1 cellular context compared by ENCODE assay signal in the genomic region with DNA sequence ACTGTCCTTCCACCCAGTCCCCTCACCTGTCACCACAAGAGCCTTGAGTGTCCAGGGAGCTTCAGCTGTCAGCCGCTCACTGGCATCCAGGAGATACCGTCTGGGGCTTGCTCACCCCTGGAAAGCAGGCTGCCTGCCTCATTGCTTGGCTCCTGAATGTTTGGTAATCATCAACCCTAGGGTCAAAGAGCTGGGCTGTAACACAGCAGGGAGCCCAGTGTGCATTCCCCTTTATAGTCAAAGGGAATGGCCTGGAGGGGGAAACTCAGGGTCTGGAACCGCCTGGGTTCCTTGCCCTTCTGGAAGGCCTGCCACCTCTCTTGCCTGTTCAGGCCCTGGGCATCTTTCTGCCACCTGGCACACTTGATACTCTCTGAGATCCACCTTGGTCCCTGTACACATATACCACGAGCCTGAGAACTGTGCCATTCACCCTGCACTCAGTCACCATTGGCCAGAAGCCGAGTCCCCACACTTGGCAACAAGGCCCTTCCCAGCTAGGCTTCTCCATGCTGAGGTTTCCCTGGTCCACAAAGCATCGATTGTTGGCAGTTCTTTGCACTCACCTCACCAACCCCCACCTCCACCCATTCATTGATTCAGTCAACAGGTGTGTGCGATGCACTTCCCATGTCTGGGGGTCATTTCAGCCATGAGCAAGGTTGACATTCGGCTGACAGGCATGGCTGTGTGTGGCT.
TF ChIP-seq lines count a peak whose summit lies in the region.

No MANE protein-coding gene starts in this region.

TF ChIP-seq in HepG2, 621 proteins besides CTCF, POLR2A, EP300 and RAD21 (continued from another document and continues in another):
- TF ChIP-seq ZNF652 (CRISPR knock-in tag; IDR thresholded peaks at IDR 0.05; ENCODE audit: borderline replicate concordance, low read depth) (no peak), REPIN1 (CRISPR knock-in tag; IDR thresholded peaks at IDR 0.05; ENCODE audit: borderline replicate concordance, low read depth) (no peak), RFXANK (CRISPR knock-in tag; IDR thresholded peaks at IDR 0.05) (no peak), ZNF292 (CRISPR knock-in tag; IDR thresholded peaks at IDR 0.05; ENCODE audit: borderline replicate concordance, low read depth) (peak; percentile 34; the same call in 1 of the 2 replicates), KDM1A (CRISPR knock-in tag; IDR thresholded peaks at IDR 0.05) (no peak), BRCA1 (CRISPR knock-in tag; IDR thresholded peaks at IDR 0.05) (no peak), ZNF234 (CRISPR knock-in tag; conservative IDR thresholded peaks at IDR 0.05) (no peak), NR2F6 (IDR thresholded peaks at IDR 0.05) (peak; percentile 43; the same call in 1 of the 2 replicates), NR2F6 (CRISPR knock-in tag; IDR thresholded peaks at IDR 0.05) (peak; percentile 48; the same call in 1 of the 2 replicates), ZNF558 (CRISPR knock-in tag; IDR thresholded peaks at IDR 0.05; ENCODE audit: borderline replicate concordance) (no peak), ZNF598 (CRISPR knock-in tag; IDR thresholded peaks at IDR 0.05; ENCODE audit: borderline replicate concordance) (no peak), TBP (CRISPR knock-in tag; IDR thresholded peaks at IDR 0.05) (no peak), ZFYVE20 (CRISPR knock-in tag; IDR thresholded peaks at IDR 0.05; ENCODE audit: borderline replicate concordance, low read depth) (no peak), NONO (IDR thresholded peaks at IDR 0.05) (no peak), NONO (CRISPR knock-in tag; conservative IDR thresholded peaks at IDR 0.05) (0 out of 2 replicates have a peak, but pooled peaks have one; percentile 33), ZNF660 (CRISPR knock-in tag; IDR thresholded peaks at IDR 0.05; ENCODE audit: borderline replicate concordance, low read depth) (no peak), ZNF224 (CRISPR knock-in tag; IDR thresholded peaks at IDR 0.05) (no peak), MED8 (CRISPR knock-in tag; IDR thresholded peaks at IDR 0.05; ENCODE audit: insufficient replicate concordance) (no peak), CREB1 (IDR thresholded peaks at IDR 0.05) (no peak), CREB1 (CRISPR knock-in tag; IDR thresholded peaks at IDR 0.05) (no peak), ZNF816 (CRISPR knock-in tag; IDR thresholded peaks at IDR 0.05; ENCODE audit: borderline replicate concordance) (no peak), ETV6 (CRISPR knock-in tag; conservative IDR thresholded peaks at IDR 0.05) (no peak), CC2D1A (CRISPR knock-in tag; IDR thresholded peaks at IDR 0.05) (no peak), TARDBP (CRISPR knock-in tag; IDR thresholded peaks at IDR 0.05) (no peak), ZNF547 (CRISPR knock-in tag; IDR thresholded peaks at IDR 0.05) (no peak), ZNF296 (CRISPR knock-in tag; conservative IDR thresholded peaks at IDR 0.05) (no peak), ZNF616 (CRISPR knock-in tag; IDR thresholded peaks at IDR 0.05; ENCODE audit: low read depth) (no peak), ARNT2 (CRISPR knock-in tag; IDR thresholded peaks at IDR 0.05; ENCODE audit: low read depth) (no peak), POLR2AphosphoS5 (IDR thresholded peaks at IDR 0.05; ENCODE audit: low read depth, low read length) (no peak), MTA3 (CRISPR knock-in tag; IDR thresholded peaks at IDR 0.05) (no peak), ZC3H13 (CRISPR knock-in tag; IDR thresholded peaks at IDR 0.05) (no peak), ZNF724P (CRISPR knock-in tag; IDR thresholded peaks at IDR 0.05; ENCODE audit: borderline replicate concordance) (no peak), NFYC (CRISPR knock-in tag; IDR thresholded peaks at IDR 0.05) (no peak), ZNF143 (CRISPR knock-in tag; IDR thresholded peaks at IDR 0.05) (no peak), HDAC1 (CRISPR knock-in tag; IDR thresholded peaks at IDR 0.05) (0 out of 2 replicates have a peak, but pooled peaks have one; percentile 3), HNRNPL (IDR thresholded peaks at IDR 0.05; ENCODE audit: low read depth, low read length) (no peak), ZNF747 (CRISPR knock-in tag; IDR thresholded peaks at IDR 0.05; ENCODE audit: borderline replicate concordance) (no peak), ZNF567 (CRISPR knock-in tag; IDR thresholded peaks at IDR 0.05; ENCODE audit: borderline replicate concordance) (no peak), MAFK (conservative IDR thresholded peaks at IDR 0.05 in 1 of 2, IDR thresholded peaks at IDR 0.05 in 1 of 2; ENCODE audit: low read length in 2 of 2) (no peak), RNF2 (conservative IDR thresholded peaks at IDR 0.05; ENCODE audit: low read depth) (no peak), PAWR (CRISPR knock-in tag; IDR thresholded peaks at IDR 0.05; ENCODE audit: borderline replicate concordance) (no peak), ATM (IDR thresholded peaks at IDR 0.05; ENCODE audit: borderline replicate concordance) (no peak), YEATS2 (CRISPR knock-in tag; IDR thresholded peaks at IDR 0.05; ENCODE audit: borderline replicate concordance) (no peak), ZNF367 (CRISPR knock-in tag; IDR thresholded peaks at IDR 0.05; ENCODE audit: borderline replicate concordance) (no peak), ATAD3A (CRISPR knock-in tag; IDR thresholded peaks at IDR 0.05) (no peak)
- TF ChIP-seq, protein P1, sequence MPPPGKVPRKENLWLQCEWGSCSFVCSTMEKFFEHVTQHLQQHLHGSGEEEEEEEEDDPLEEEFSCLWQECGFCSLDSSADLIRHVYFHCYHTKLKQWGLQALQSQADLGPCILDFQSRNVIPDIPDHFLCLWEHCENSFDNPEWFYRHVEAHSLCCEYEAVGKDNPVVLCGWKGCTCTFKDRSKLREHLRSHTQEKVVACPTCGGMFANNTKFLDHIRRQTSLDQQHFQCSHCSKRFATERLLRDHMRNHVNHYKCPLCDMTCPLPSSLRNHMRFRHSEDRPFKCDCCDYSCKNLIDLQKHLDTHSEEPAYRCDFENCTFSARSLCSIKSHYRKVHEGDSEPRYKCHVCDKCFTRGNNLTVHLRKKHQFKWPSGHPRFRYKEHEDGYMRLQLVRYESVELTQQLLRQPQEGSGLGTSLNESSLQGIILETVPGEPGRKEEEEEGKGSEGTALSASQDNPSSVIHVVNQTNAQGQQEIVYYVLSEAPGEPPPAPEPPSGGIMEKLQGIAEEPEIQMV (CRISPR knock-in tag; IDR thresholded peaks at IDR 0.05; ENCODE audit: low read depth) = no peak
- TF ChIP-seq, protein P2, sequence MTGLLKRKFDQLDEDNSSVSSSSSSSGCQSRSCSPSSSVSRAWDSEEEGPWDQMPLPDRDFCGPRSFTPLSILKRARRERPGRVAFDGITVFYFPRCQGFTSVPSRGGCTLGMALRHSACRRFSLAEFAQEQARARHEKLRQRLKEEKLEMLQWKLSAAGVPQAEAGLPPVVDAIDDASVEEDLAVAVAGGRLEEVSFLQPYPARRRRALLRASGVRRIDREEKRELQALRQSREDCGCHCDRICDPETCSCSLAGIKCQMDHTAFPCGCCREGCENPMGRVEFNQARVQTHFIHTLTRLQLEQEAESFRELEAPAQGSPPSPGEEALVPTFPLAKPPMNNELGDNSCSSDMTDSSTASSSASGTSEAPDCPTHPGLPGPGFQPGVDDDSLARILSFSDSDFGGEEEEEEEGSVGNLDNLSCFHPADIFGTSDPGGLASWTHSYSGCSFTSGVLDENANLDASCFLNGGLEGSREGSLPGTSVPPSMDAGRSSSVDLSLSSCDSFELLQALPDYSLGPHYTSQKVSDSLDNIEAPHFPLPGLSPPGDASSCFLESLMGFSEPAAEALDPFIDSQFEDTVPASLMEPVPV (CRISPR knock-in tag; IDR thresholded peaks at IDR 0.05) = no peak
- TF ChIP-seq, protein P3, sequence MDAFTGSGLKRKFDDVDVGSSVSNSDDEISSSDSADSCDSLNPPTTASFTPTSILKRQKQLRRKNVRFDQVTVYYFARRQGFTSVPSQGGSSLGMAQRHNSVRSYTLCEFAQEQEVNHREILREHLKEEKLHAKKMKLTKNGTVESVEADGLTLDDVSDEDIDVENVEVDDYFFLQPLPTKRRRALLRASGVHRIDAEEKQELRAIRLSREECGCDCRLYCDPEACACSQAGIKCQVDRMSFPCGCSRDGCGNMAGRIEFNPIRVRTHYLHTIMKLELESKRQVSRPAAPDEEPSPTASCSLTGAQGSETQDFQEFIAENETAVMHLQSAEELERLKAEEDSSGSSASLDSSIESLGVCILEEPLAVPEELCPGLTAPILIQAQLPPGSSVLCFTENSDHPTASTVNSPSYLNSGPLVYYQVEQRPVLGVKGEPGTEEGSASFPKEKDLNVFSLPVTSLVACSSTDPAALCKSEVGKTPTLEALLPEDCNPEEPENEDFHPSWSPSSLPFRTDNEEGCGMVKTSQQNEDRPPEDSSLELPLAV (CRISPR knock-in tag; conservative IDR thresholded peaks at IDR 0.05; ENCODE audit: low read depth) = no peak
- TF ChIP-seq, protein P4, sequence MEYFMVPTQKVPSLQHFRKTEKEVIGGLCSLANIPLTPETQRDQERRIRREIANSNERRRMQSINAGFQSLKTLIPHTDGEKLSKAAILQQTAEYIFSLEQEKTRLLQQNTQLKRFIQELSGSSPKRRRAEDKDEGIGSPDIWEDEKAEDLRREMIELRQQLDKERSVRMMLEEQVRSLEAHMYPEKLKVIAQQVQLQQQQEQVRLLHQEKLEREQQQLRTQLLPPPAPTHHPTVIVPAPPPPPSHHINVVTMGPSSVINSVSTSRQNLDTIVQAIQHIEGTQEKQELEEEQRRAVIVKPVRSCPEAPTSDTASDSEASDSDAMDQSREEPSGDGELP (IDR thresholded peaks at IDR 0.05; ENCODE audit: borderline replicate concordance, low read depth) = 0 out of 2 replicates have a peak, but pooled peaks have one; percentile 12
- TF ChIP-seq, protein P5, sequence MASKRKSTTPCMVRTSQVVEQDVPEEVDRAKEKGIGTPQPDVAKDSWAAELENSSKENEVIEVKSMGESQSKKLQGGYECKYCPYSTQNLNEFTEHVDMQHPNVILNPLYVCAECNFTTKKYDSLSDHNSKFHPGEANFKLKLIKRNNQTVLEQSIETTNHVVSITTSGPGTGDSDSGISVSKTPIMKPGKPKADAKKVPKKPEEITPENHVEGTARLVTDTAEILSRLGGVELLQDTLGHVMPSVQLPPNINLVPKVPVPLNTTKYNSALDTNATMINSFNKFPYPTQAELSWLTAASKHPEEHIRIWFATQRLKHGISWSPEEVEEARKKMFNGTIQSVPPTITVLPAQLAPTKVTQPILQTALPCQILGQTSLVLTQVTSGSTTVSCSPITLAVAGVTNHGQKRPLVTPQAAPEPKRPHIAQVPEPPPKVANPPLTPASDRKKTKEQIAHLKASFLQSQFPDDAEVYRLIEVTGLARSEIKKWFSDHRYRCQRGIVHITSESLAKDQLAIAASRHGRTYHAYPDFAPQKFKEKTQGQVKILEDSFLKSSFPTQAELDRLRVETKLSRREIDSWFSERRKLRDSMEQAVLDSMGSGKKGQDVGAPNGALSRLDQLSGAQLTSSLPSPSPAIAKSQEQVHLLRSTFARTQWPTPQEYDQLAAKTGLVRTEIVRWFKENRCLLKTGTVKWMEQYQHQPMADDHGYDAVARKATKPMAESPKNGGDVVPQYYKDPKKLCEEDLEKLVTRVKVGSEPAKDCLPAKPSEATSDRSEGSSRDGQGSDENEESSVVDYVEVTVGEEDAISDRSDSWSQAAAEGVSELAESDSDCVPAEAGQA (IDR thresholded peaks at IDR 0.05; ENCODE audit: low read depth) = no peak
- TF ChIP-seq, protein P5 (CRISPR knock-in tag; IDR thresholded peaks at IDR 0.05; ENCODE audit: borderline replicate concordance) = no peak
- TF ChIP-seq, protein P6, sequence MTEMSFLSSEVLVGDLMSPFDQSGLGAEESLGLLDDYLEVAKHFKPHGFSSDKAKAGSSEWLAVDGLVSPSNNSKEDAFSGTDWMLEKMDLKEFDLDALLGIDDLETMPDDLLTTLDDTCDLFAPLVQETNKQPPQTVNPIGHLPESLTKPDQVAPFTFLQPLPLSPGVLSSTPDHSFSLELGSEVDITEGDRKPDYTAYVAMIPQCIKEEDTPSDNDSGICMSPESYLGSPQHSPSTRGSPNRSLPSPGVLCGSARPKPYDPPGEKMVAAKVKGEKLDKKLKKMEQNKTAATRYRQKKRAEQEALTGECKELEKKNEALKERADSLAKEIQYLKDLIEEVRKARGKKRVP (CRISPR knock-in tag; IDR thresholded peaks at IDR 0.05) = no peak
- TF ChIP-seq, protein P7, sequence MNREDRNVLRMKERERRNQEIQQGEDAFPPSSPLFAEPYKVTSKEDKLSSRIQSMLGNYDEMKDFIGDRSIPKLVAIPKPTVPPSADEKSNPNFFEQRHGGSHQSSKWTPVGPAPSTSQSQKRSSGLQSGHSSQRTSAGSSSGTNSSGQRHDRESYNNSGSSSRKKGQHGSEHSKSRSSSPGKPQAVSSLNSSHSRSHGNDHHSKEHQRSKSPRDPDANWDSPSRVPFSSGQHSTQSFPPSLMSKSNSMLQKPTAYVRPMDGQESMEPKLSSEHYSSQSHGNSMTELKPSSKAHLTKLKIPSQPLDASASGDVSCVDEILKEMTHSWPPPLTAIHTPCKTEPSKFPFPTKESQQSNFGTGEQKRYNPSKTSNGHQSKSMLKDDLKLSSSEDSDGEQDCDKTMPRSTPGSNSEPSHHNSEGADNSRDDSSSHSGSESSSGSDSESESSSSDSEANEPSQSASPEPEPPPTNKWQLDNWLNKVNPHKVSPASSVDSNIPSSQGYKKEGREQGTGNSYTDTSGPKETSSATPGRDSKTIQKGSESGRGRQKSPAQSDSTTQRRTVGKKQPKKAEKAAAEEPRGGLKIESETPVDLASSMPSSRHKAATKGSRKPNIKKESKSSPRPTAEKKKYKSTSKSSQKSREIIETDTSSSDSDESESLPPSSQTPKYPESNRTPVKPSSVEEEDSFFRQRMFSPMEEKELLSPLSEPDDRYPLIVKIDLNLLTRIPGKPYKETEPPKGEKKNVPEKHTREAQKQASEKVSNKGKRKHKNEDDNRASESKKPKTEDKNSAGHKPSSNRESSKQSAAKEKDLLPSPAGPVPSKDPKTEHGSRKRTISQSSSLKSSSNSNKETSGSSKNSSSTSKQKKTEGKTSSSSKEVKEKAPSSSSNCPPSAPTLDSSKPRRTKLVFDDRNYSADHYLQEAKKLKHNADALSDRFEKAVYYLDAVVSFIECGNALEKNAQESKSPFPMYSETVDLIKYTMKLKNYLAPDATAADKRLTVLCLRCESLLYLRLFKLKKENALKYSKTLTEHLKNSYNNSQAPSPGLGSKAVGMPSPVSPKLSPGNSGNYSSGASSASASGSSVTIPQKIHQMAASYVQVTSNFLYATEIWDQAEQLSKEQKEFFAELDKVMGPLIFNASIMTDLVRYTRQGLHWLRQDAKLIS (CRISPR knock-in tag; IDR thresholded peaks at IDR 0.05) = no peak
